ENCODE assay signal across 16 cellular contexts in the genomic region with DNA sequence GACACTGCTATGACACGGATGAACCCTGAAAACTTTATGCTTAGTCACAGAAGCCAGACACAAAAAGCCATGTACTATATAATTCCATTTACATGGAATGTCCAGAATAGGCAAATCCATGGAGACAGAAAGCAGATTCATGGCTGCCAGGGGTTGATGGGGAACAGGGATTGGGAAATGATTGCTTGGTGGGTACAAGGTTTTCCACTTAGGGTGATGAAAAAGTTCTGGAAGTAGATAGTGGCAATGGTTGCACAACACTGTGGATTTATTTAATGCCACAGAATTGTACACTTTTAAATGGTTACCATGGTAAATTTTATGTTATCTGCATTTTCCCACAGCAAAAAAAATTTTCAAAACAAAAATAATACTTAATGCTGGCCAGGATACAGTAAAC. TPM values are rescaled to one million over a fixed set of nuclear protein-coding genes. Genes with fewer than 3 reads are reported as not detected.
DNase-seq lines count a peak whose midpoint lies in the region; ATAC-seq and TF ChIP-seq lines count a peak whose summit lies in the region.
"Had no signal": no experiment of that assay in that cellular context is flagged by ENCODE, and none has a peak within 500 bp of the region (broad histone marks: within the 10 kb centered on the region; RNA-seq: fewer than 3 reads in every experiment).

No MANE protein-coding gene starts in this region.

- H3K27ac ChIP-seq in 22Rv1 (peak overlapping the region; percentile 53), ascending aorta (peak overlapping the region; percentile 6 to 63), right cardiac atrium (ENCODE audit: low read length) (peak overlapping the region; percentile 15), rectal smooth muscle tissue (ENCODE audit: low read depth, low read length) (peak overlapping the region; percentile 7)
- H3K27ac ChIP-seq: suprapubic skin had no signal

- H3K27me3 ChIP-seq in ascending aorta (no peaks in the 10 kb centered on the region), right cardiac atrium (ENCODE audit: control insufficient read depth, insufficient read depth) (no peaks in the 10 kb centered on the region), rectal smooth muscle tissue (ENCODE audit: control insufficient read depth, insufficient read depth, low read length) (no peaks in the 10 kb centered on the region), BE2C (no peaks in the 10 kb centered on the region)
- H3K27me3 ChIP-seq: suprapubic skin had no signal

- TF ChIP-seq CTCF in 22Rv1 (IDR thresholded peaks at IDR 0.05): no peak
- TF ChIP-seq CTCF in ascending aorta (IDR thresholded peaks at IDR 0.05): no peak
- no peak for TF ChIP-seq CTCF in BE2C (IDR thresholded peaks at IDR 0.05; ENCODE audit: low read depth, low read length)

- H3K9ac ChIP-seq in rectal smooth muscle tissue (ENCODE audit: low read length): no peak overlapping the region

- DNase-seq in ascending aorta (ENCODE audit: low spot score in 2 of 2): no peak
- no peak for DNase-seq in right cardiac atrium
- DNase-seq in cerebellar nuclear complex (lab: John Stamatoyannopoulos, UW): no peak
- no peak for DNase-seq in mucosa of gallbladder (ENCODE audit: low spot score)
- DNase-seq in BE2C: no peak
- DNase-seq in amygdala (lab: John Stamatoyannopoulos, UW): no peak
- DNase-seq: activated gamma-delta T cell; CD8-positive, alpha-beta memory T cell; effector memory CD4-positive, alpha-beta T cell; immature natural killer cell; NCI-H1694; NCI-H345; SIG-M5 had no signal

- intact Hi-C loops in ascending aorta (cut with DNase I): no loop called here
- intact Hi-C loops in right cardiac atrium (cut with DNase I): no loop called here

- peak; percentile 30 to 44 for ATAC-seq in right cardiac atrium

- peaks cover 0 to 34% of the 10 kb centered on the region in 2 donors for H3K4me1 ChIP-seq in ascending aorta
- peaks cover 12% of the 10 kb centered on the region for H3K4me1 ChIP-seq in right cardiac atrium (ENCODE audit: control insufficient read depth, insufficient read depth, low read length)
- H3K4me1 ChIP-seq in rectal smooth muscle tissue (ENCODE audit: control insufficient read depth, insufficient read depth, low read length): peaks cover 14% of the 10 kb centered on the region
- H3K4me1 ChIP-seq in BE2C: peaks cover 15% of the 10 kb centered on the region

- H3K9me3 ChIP-seq in ascending aorta (no peaks in the 10 kb centered on the region), right cardiac atrium (ENCODE audit: control insufficient read depth, low read length) (no peaks in the 10 kb centered on the region), BE2C (no peaks in the 10 kb centered on the region)
- H3K9me3 ChIP-seq: suprapubic skin had no signal

- no peak overlapping the region for H3K4me3 ChIP-seq in ascending aorta
- no peak overlapping the region for H3K4me3 ChIP-seq in right cardiac atrium (ENCODE audit: low read length)
- no peak overlapping the region for H3K4me3 ChIP-seq in rectal smooth muscle tissue (ENCODE audit: low read length)
- H3K4me3 ChIP-seq in BE2C (ENCODE audit: low read depth, low read length): no peak overlapping the region
- H3K4me3 ChIP-seq: suprapubic skin had no signal

- 70% methylated on average over 1 of the region's 1 CpG for WGBS in right cardiac atrium

- H3K36me3 ChIP-seq in ascending aorta (no peaks in the 10 kb centered on the region), rectal smooth muscle tissue (ENCODE audit: control insufficient read depth, insufficient read depth, low read length) (no peaks in the 10 kb centered on the region), BE2C (no peaks in the 10 kb centered on the region)
- H3K36me3 ChIP-seq: suprapubic skin had no signal

RNA-seq across cellular contexts. Expression of a gene that starts 40.7 kb away (rescaled TPM):
- total RNA-seq in ascending aorta (103 TPM), right cardiac atrium (100 to 1,000 TPM in 3 of 4 donors, 10 to 100 TPM in 1; 99.0 to 132 (median 115) TPM), mucosa of gallbladder (258 TPM)
- polyA plus RNA-seq in right cardiac atrium: 29.8 TPM
- 42.1 TPM for polyA plus RNA-seq in BE2C (2012; ENCODE audit: insufficient read depth, insufficient read length, low read depth)
- polyA plus RNA-seq: CD8-positive, alpha-beta memory T cell had no signal
